7 cellular contexts compared by ENCODE assay signal in the genomic region with DNA sequence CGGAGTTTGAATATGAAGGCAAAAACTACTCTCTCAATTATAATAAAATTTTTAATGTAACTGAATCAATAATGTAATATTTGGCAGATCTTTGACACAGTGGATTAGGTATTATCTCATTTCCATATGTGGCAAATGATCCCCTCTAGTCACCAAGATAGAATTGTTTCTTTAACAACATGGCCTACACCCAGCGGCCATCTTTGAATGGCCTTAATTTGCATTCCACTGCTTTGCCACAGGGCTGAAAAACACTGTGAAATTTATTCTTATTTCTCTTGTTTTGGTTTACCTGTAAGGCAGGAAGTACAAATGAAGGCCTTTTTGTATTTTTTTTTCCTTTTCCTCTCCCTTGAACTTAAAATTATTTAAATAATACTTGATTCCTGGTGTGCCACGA.
"Had no signal": no experiment of that assay in that cellular context is flagged by ENCODE, and none has a peak within 500 bp of the region (broad histone marks: within the 10 kb centered on the region; RNA-seq: fewer than 3 reads in every experiment).

No MANE protein-coding gene starts in this region.

- H3K27me3 Mint-ChIP-seq: activated CD8-positive, alpha-beta T cell treated with anti-CD3 and anti-CD28 coated beads for 36 hours had no signal

- H3K4me3 ChIP-seq: ascending aorta, esophagus squamous epithelium, testis had no signal

- H3K27me3 ChIP-seq: ascending aorta, esophagus squamous epithelium, testis had no signal

- H3K36me3 ChIP-seq: WERI-Rb-1 had no signal

- H3K27ac Mint-ChIP-seq: activated CD8-positive, alpha-beta T cell treated with anti-CD3 and anti-CD28 coated beads for 36 hours had no signal

- H3K4me3 Mint-ChIP-seq: activated CD8-positive, alpha-beta T cell treated with anti-CD3 and anti-CD28 coated beads for 36 hours; nephron had no signal

- FAIRE-seq: bronchial epithelial cell had no signal

- H3K9me3 ChIP-seq: ascending aorta, esophagus squamous epithelium, testis had no signal

- H3K9me3 Mint-ChIP-seq: activated CD8-positive, alpha-beta T cell treated with anti-CD3 and anti-CD28 coated beads for 36 hours; nephron had no signal

- H3K27ac ChIP-seq: esophagus squamous epithelium, WERI-Rb-1 had no signal

- DNase-seq: esophagus squamous epithelium had no signal
